In the genomic region with DNA sequence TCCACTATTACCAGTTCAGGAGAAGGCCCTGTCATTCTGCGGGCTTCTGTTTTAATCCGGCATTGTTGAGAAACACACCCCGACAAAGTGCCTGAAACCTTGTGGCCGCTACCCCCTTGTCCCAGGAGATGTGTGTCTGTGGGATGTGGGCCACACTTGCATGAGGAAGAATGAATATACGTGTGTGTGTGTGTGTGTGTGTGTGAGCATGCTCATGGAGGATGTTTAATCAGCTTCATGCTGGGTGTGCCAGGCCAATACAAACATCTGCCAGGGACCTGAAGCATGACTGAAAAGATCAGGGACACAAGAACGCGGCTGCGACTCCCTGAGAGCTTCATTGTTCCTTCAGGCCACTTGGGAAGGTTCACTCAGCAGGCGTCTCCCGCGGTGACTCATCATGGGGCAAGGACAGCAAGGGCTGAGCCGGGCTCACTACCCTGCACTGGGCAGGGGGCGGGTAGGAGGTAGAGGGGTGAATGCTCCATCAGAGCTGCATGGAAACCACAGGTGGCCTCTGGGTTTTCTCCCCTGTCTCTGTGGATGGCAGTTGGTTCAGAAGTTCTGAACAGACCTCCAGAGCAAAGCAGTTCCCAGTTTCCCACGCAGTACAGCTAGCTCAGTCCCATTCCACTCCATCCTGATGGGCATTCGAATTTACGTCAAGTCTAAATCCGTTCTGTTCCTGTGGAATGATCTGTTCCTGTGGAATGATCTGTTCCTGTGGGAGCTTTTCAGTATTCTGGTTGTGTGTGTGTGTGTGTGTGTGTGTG, we compare ENCODE assay signal across 8 cellular contexts. TPM values are rescaled to one million over a fixed set of nuclear protein-coding genes. Genes with fewer than 3 reads are reported as not detected.
A peak's percentile ranks its signal among the peaks of the same experiment; 100 is the strongest.
DNase-seq lines count a peak whose midpoint lies in the region; ATAC-seq and TF ChIP-seq lines count a peak whose summit lies in the region.

No MANE protein-coding gene starts in this region.

- H4K91ac ChIP-seq in neuronal stem cell (ENCODE audit: low read depth, low read length, poor library complexity) = no peak overlapping the region

- H3K79me2 ChIP-seq in Karpas-422 (ENCODE audit: low read length) (no peaks in the 10 kb centered on the region), SK-N-SH (ENCODE audit: insufficient read depth) (peaks cover 75% of the 10 kb centered on the region)

- no peak overlapping the region for H2BK5ac ChIP-seq in neuronal stem cell (ENCODE audit: low read length)

- POLR2A ChIA-PET in SK-N-SH (lab: Yijun Ruan, JAX) = interaction anchor here (10.5 to 26.8 kb wide), 3 partner anchors 11 to 69 kb away, joined by 283 to 1027 read pairs (median 591); a partner anchor contains a TSS

- H3K23ac ChIP-seq in neuronal stem cell (ENCODE audit: low read depth, low read length, poor library complexity) = no peak overlapping the region

- H3K14ac ChIP-seq in neuronal stem cell (ENCODE audit: low read length) = no peak overlapping the region

- TF ChIP-seq CTCF in SK-N-SH (IDR thresholded peaks at IDR 0.05) = no peak
- no peak for TF ChIP-seq CTCF in fibroblast of mammary gland (conservative IDR thresholded peaks at IDR 0.05; ENCODE audit: control insufficient read depth, insufficient read depth, low read depth, low read length)

- no peak overlapping the region for H2BK12ac ChIP-seq in neuronal stem cell (ENCODE audit: low read length)

- no peak overlapping the region for H2BK120ac ChIP-seq in neuronal stem cell (ENCODE audit: low read depth, low read length)

- H3K27me3 ChIP-seq in Karpas-422 (ENCODE audit: low read length) = no peaks in the 10 kb centered on the region
- H3K27me3 ChIP-seq in SK-N-SH (ENCODE audit: insufficient read depth) = no peaks in the 10 kb centered on the region
- no peaks in the 10 kb centered on the region for H3K27me3 ChIP-seq in neuronal stem cell (ENCODE audit: control insufficient read depth in 3 of 3, insufficient read depth in 3 of 3, low read depth in 1 of 3, low read length in 3 of 3)

- H2AFZ ChIP-seq in Karpas-422 (ENCODE audit: low read length) = peak overlapping the region; percentile 8; the same call in 1 of the 2 replicates
- H2AFZ ChIP-seq in SK-N-SH (ENCODE audit: low read depth) = no peak overlapping the region
- no peak overlapping the region for H2AFZ ChIP-seq in neuronal stem cell (ENCODE audit: low read length)

- H3K4me3 ChIP-seq in Karpas-422 (ENCODE audit: low read length) (no peak overlapping the region), SK-N-SH (ENCODE audit: low read depth in 2 of 2, low read length in 1 of 2) (peak overlapping the region in 1 of 2 experiments; percentile 40; a peak in 2 of 4 replicates), fibroblast of mammary gland (ENCODE audit: control insufficient read depth, low read depth, low read length) (no peak overlapping the region), neuronal stem cell (ENCODE audit: low read length in 2 of 2) (no peak overlapping the region)

- no peak overlapping the region for H2BK15ac ChIP-seq in neuronal stem cell (ENCODE audit: low read length)

- H3K18ac ChIP-seq in neuronal stem cell (ENCODE audit: low read length) = no peak overlapping the region

- H3K4me1 ChIP-seq in Karpas-422 (ENCODE audit: low read length) (peaks cover 68% of the 10 kb centered on the region), SK-N-SH (ENCODE audit: control insufficient read depth in 1 of 2, insufficient read depth in 2 of 2, low read depth in 1 of 2, low read length in 1 of 2) (peaks cover 77 to 83% of the 10 kb centered on the region in 2 experiments), neuronal stem cell (ENCODE audit: control insufficient read depth in 2 of 2, insufficient read depth in 1 of 2, low read depth in 1 of 2, low read length in 2 of 2) (peaks cover 59 to 71% of the 10 kb centered on the region in 2 donors)

- no peak overlapping the region for H3K4ac ChIP-seq in neuronal stem cell (ENCODE audit: low read length)

- H3K9ac ChIP-seq in Karpas-422 (ENCODE audit: low read length) = no peak overlapping the region
- H3K9ac ChIP-seq in SK-N-SH = peak overlapping the region; percentile 95
- no peak overlapping the region for H3K9ac ChIP-seq in neuronal stem cell (ENCODE audit: low read depth, low read length, poor library complexity)

- H4K8ac ChIP-seq in neuronal stem cell (ENCODE audit: low read depth, low read length) = no peak overlapping the region

- no peaks in the 10 kb centered on the region for H3K36me3 ChIP-seq in Karpas-422 (ENCODE audit: insufficient read depth, low read length)
- H3K36me3 ChIP-seq in SK-N-SH (replicated peaks in 1 of 2; ENCODE audit: control insufficient read depth in 1 of 2, insufficient read depth in 2 of 2, low read length in 1 of 2) = no peaks in the 10 kb centered on the region
- H3K36me3 ChIP-seq in neuronal stem cell (replicated peaks in 1 of 2; ENCODE audit: control insufficient read depth in 2 of 2, insufficient read depth in 2 of 2, low read length in 2 of 2) = no peaks in the 10 kb centered on the region

- H3F3A ChIP-seq in SK-N-SH (replicated peaks; ENCODE audit: insufficient read depth) = peaks cover 85% of the 10 kb centered on the region

- peak; percentile 72 for DNase-seq in DMS153 treated with DMSO at 0.1 percent for 48 hours (lab: John Stamatoyannopoulos, UW; ENCODE audit: unreplicated experiment)
- no peak for DNase-seq in Karpas-422
- no peak for DNase-seq in SK-N-SH
- DNase-seq in fibroblast of mammary gland (ENCODE audit: low read depth) = peak; percentile 99
- no peak for DNase-seq in neuronal stem cell (ENCODE audit: low spot score)
- DNase-seq in GM19238 (ENCODE audit: insufficient read length, low spot score) = no peak

- no peak overlapping the region for H3K4me2 ChIP-seq in Karpas-422 (ENCODE audit: low read depth, low read length, poor library complexity, severe bottlenecking)
- H3K4me2 ChIP-seq in SK-N-SH = peak overlapping the region; percentile 83
- H3K4me2 ChIP-seq in neuronal stem cell (ENCODE audit: insufficient read depth, low read length, poor library complexity, severe bottlenecking) = no peak overlapping the region

- no peaks in the 10 kb centered on the region for H4K20me1 ChIP-seq in Karpas-422 (ENCODE audit: insufficient read depth, low read depth, low read length)
- H4K20me1 ChIP-seq in SK-N-SH (ENCODE audit: insufficient read depth) = no peaks in the 10 kb centered on the region

- H3K9me3 ChIP-seq in Karpas-422 (ENCODE audit: low read length) = no peaks in the 10 kb centered on the region
- H3K9me3 ChIP-seq in SK-N-SH = no peaks in the 10 kb centered on the region
- H3K9me3 ChIP-seq in neuronal stem cell (replicated peaks in 1 of 2; ENCODE audit: control insufficient read depth in 2 of 2, insufficient read depth in 1 of 2, low read depth in 1 of 2, low read length in 2 of 2) = no peaks in the 10 kb centered on the region

- no peaks in the 10 kb centered on the region for H3K9me2 ChIP-seq in Karpas-422 (replicated peaks; ENCODE audit: insufficient read depth, low read length)
- no peaks in the 10 kb centered on the region for H3K9me2 ChIP-seq in SK-N-SH

- ATAC-seq in HG02870 (IDR thresholded peaks at IDR 0.05; ENCODE audit: unreplicated experiment) (no peak), GM18517 (IDR thresholded peaks at IDR 0.05; ENCODE audit: unreplicated experiment) (no peak)

- H3K79me1 ChIP-seq in neuronal stem cell (ENCODE audit: low read depth, low read length) = peaks cover 1% of the 10 kb centered on the region

- no peak; a peak in 1 of 4 replicates for TF ChIP-seq EP300 in SK-N-SH (IDR thresholded peaks at IDR 0.05; ENCODE audit: borderline replicate concordance in 1 of 2, low read depth in 1 of 2, low read length in 1 of 2)

- CTCF ChIA-PET in SK-N-SH (lab: Yijun Ruan, JAX) = interaction anchor here (0.7 to 8.3 kb wide), 12 partner anchors 11 to 76 kb away, joined by 3 to 58 read pairs (median 4); a partner anchor contains a TSS

- H3K27ac ChIP-seq in Karpas-422 (ENCODE audit: low read length) = no peak overlapping the region
- H3K27ac ChIP-seq in SK-N-SH (ENCODE audit: low read depth in 2 of 2, low read length in 1 of 2) = peak overlapping the region; percentile 88 to 100
- peak overlapping the region; percentile 35 for H3K27ac ChIP-seq in neuronal stem cell (replicated peaks; ENCODE audit: low read length)

- WGBS in SK-N-SH (ENCODE audit: low lambda C conversion rate) = 22% methylated on average over 16 of the region's 17 CpGs
- no CpG with 5 or more reads among the region's 17 CpGs for WGBS in neuronal stem cell (ENCODE audit: extremely low coverage in 2 of 2, insufficient read length in 2 of 2, insufficient replicate concordance in 1 of 2), 2 donors

- H2AK5ac ChIP-seq in neuronal stem cell (ENCODE audit: low read depth, low read length) = no peak overlapping the region

- no peak for TF ChIP-seq RAD21 in SK-N-SH (IDR thresholded peaks at IDR 0.05; ENCODE audit: low read length)

TF ChIP-seq in SK-N-SH, 30 proteins besides CTCF, POLR2A, EP300 and RAD21 (continues in another document):
- TF ChIP-seq NRF1 (IDR thresholded peaks at IDR 0.05; ENCODE audit: low read depth, low read length) (peak; percentile 7; the same call in 1 of the 2 replicates), ELF1 (IDR thresholded peaks at IDR 0.05) (no peak)

RNA-seq across cellular contexts. Expression of a gene that starts 7.0 kb away (rescaled TPM):
- 3,783 and 4,167 TPM in 2 replicates for total RNA-seq in Karpas-422 (2014; rRNA removed; shearing (Covaris generic); ENCODE audit: low replicate concordance)
- polyA plus RNA-seq in SK-N-SH (2012; rRNA removed) = 285 and 510 TPM in 2 replicates
- 23.6 and 25.7 TPM in 2 replicates for polyA plus RNA-seq in SK-N-SH (2012; cell fraction: cytosol; rRNA removed)
- polyA plus RNA-seq in SK-N-SH (2012; cell fraction: nucleus; rRNA removed) = 1,545 and 2,619 TPM in 2 replicates
- 502 TPM for polyA plus RNA-seq in neuronal stem cell (2013, experiment 1 of 2)
- 539 TPM for polyA plus RNA-seq in neuronal stem cell (2013, experiment 2 of 2)

RNA-seq across cellular contexts. Expression of a gene that starts 33.1 kb away (rescaled TPM):
- total RNA-seq in Karpas-422 (2014; rRNA removed; shearing (Covaris generic); ENCODE audit: low replicate concordance) = 39.1 and 79.0 TPM in 2 replicates
- polyA plus RNA-seq in SK-N-SH (2012; rRNA removed) = 76.7 and 79.9 TPM in 2 replicates
- polyA plus RNA-seq in SK-N-SH (2012; cell fraction: cytosol; rRNA removed) = 26.2 and 41.7 TPM in 2 replicates
- polyA plus RNA-seq in SK-N-SH (2012; cell fraction: nucleus; rRNA removed) = 115 and 159 TPM in 2 replicates
- polyA plus RNA-seq in neuronal stem cell (2013, experiment 1 of 2) = 43.8 TPM
- 47.1 TPM for polyA plus RNA-seq in neuronal stem cell (2013, experiment 2 of 2)

Comparison
In these comparisons a context has a peak if more than half of its experiments do, and no peak if none do; other contexts are left out.
1. DNase-seq: peak in DMS153 treated with DMSO at 0.1 percent for 48 hours (single experiment) and fibroblast of mammary gland (single experiment); none in Karpas-422 (single experiment), SK-N-SH (single experiment), neuronal stem cell (single experiment) and GM19238 (single experiment).